ENCODE assay signal across 10 cellular contexts in genomic region chr2:182668671-182669070, GRCh38. TPM values are rescaled to one million over a fixed set of nuclear protein-coding genes. Genes with fewer than 3 reads are reported as not detected.
DNase-seq lines count a peak whose midpoint lies in the region; ATAC-seq and TF ChIP-seq lines count a peak whose summit lies in the region.
"Had no signal": no experiment of that assay in that cellular context is flagged by ENCODE, and none has a peak within 500 bp of the region (broad histone marks: within the 10 kb centered on the region; RNA-seq: fewer than 3 reads in every experiment).

No MANE protein-coding gene starts in this region.

- H4K20me1 ChIP-seq in PC-9 (ENCODE audit: insufficient read depth) = no peaks in the 10 kb centered on the region

- H3K4me3 ChIP-seq in PC-9 = no peak overlapping the region
- no peak overlapping the region for H3K4me3 ChIP-seq in kidney epithelial cell (ENCODE audit: low read depth, low read length)
- H3K4me3 ChIP-seq in esophagus muscularis mucosa = no peak overlapping the region
- H3K4me3 ChIP-seq: cardiac muscle cell had no signal

- H3K9me3 ChIP-seq in PC-9 (ENCODE audit: insufficient read depth, low read depth) (no peaks in the 10 kb centered on the region), esophagus muscularis mucosa (no peaks in the 10 kb centered on the region)

- no TSS peak for BruUV-seq in PC-9 (replicated peaks; lab: Mats Ljungman, UMichigan)

- H3K4me2 ChIP-seq in PC-9 = no peak overlapping the region

- H3K27me3 ChIP-seq in PC-9 (ENCODE audit: insufficient read depth, low read depth) (no peaks in the 10 kb centered on the region), kidney epithelial cell (ENCODE audit: control insufficient read depth, insufficient read depth, low read length) (no peaks in the 10 kb centered on the region), esophagus muscularis mucosa (no peaks in the 10 kb centered on the region)
- H3K27me3 ChIP-seq: cardiac muscle cell had no signal

- intact Hi-C loops in PC-9 (cut with micrococcal nuclease; ENCODE audit: unreplicated experiment) (loop anchor here (10.0 kb wide), 1 partner anchor 306 kb away; no protein-coding TSS in a partner anchor), esophagus muscularis mucosa (cut with DNase I) (no loop called here)

- H2AFZ ChIP-seq in PC-9 = no peak overlapping the region

- POLR2A ChIA-PET in PC-9 (lab: Charles Lee; ENCODE audit: unreplicated experiment) = no interaction called here

- no peaks in the 10 kb centered on the region for H3K36me3 ChIP-seq in PC-9 (ENCODE audit: low read depth)
- H3K36me3 ChIP-seq in kidney epithelial cell (ENCODE audit: control insufficient read depth, insufficient read depth, low read length) = no peaks in the 10 kb centered on the region
- no peaks in the 10 kb centered on the region for H3K36me3 ChIP-seq in esophagus muscularis mucosa
- H3K36me3 ChIP-seq: cardiac muscle cell had no signal

- TF ChIP-seq EP300 in esophagus muscularis mucosa (IDR thresholded peaks at IDR 0.05) = no peak

- CTCF ChIA-PET in PC-9 (lab: Charles Lee) = interaction anchor here (0.6 kb wide), 1 partner anchor 1690 kb away, joined by 3 read pairs; no protein-coding TSS in a partner anchor

- peak; percentile 88 for DNase-seq in COR-L47 (lab: John Stamatoyannopoulos, UW)
- peak; percentile 33 for DNase-seq in NCI-H128 (lab: John Stamatoyannopoulos, UW; ENCODE audit: unreplicated experiment)
- DNase-seq in PC-9 = peak; percentile 14 to 58
- DNase-seq in kidney epithelial cell (ENCODE audit: low read depth) = peak; percentile 35
- no peak for DNase-seq in esophagus muscularis mucosa (ENCODE audit: extremely low spot score)
- no peak for DNase-seq in SKM-1 treated with dmso at 0.1 percent for 144 hours (lab: John Stamatoyannopoulos, UW; ENCODE audit: unreplicated experiment)
- DNase-seq: occipital lobe had no signal

- no peaks in the 10 kb centered on the region for H3F3A ChIP-seq in PC-9 (ENCODE audit: insufficient read depth, low read depth)

- TF ChIP-seq POLR2A in esophagus muscularis mucosa (IDR thresholded peaks at IDR 0.05; ENCODE audit: low read depth) = no peak

- ATAC-seq in GM19463 (IDR thresholded peaks at IDR 0.05; ENCODE audit: unreplicated experiment) = no peak
- ATAC-seq in GM19467 (IDR thresholded peaks at IDR 0.05; ENCODE audit: unreplicated experiment) = no peak

- H3K9me2 ChIP-seq in PC-9 (ENCODE audit: insufficient read depth) = no peaks in the 10 kb centered on the region

- H3K4me1 ChIP-seq in PC-9 (replicated peaks; ENCODE audit: insufficient read depth) (no peaks in the 10 kb centered on the region), esophagus muscularis mucosa (peaks cover 0 to 5% (median 0%) of the 10 kb centered on the region in 4 donors)

- TF ChIP-seq CTCF in PC-9 (conservative IDR thresholded peaks at IDR 0.05) = no peak
- TF ChIP-seq CTCF in kidney epithelial cell (IDR thresholded peaks at IDR 0.05; ENCODE audit: insufficient read depth, low read length, poor library complexity, severe bottlenecking) = no peak
- no peak for TF ChIP-seq CTCF in esophagus muscularis mucosa (IDR thresholded peaks at IDR 0.05)

- no peak overlapping the region for H3K27ac ChIP-seq in PC-9
- no peak overlapping the region for H3K27ac ChIP-seq in esophagus muscularis mucosa (replicated peaks in 1 of 4)
- H3K27ac ChIP-seq: cardiac muscle cell had no signal

- no peaks in the 10 kb centered on the region for H3K79me2 ChIP-seq in PC-9 (ENCODE audit: low read depth)

- 56% methylated on average over 6 of the region's 6 CpGs for WGBS in esophagus muscularis mucosa

RNA-seq across cellular contexts. Expression of gene DNAJC10, which starts 47.4 kb away (rescaled TPM):
- total RNA-seq in PC-9 (2021) (160 and 167 TPM in 2 replicates), kidney epithelial cell (157 and 171 TPM in 2 replicates), esophagus muscularis mucosa (10 to 100 TPM; 39.1 to 46.9 (median 39.5) TPM)

Comparison
In these comparisons a context has a peak if more than half of its experiments do, and no peak if none do; other contexts are left out.
1. DNase-seq: peak in COR-L47 (single experiment), NCI-H128 (single experiment), PC-9 (2 of 2) and kidney epithelial cell (single experiment); none in esophagus muscularis mucosa (single experiment) and SKM-1 treated with dmso at 0.1 percent for 144 hours (single experiment).